Comparison of ENCODE assay signal across 23 cellular contexts in the genomic region with DNA sequence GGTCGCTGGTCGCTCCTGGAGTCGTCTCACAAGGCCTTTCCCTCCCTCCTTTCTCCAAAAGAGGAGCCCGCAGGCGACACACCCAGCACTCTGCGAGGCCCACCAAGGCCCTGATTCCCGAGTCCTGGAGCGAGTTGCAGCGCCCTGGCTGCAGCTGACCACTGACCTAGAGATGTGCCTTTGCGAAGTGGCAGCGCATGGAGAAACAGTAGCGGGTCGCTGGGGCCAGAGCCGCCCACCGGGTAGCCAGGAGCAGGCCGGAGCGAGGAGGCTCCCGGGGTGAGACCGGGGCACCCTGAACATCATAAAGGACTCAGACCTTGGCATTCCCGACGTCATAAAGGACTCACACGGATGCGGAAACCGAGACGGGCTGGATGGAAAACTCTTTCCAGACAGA.
"Had no signal": no experiment of that assay in that cellular context is flagged by ENCODE, and none has a peak within 500 bp of the region (broad histone marks: within the 10 kb centered on the region; RNA-seq: fewer than 3 reads in every experiment).

No MANE protein-coding gene starts in this region.

- H3K9me3 ChIP-seq: colonic mucosa, left ventricle myocardium inferior, ovary, right atrium auricular region, sigmoid colon, stomach, upper lobe of left lung had no signal

- H3K27ac ChIP-seq: colonic mucosa, left ventricle myocardium inferior, neural progenitor cell, ovary, right atrium auricular region, sigmoid colon, skin epidermis, stomach, upper lobe of left lung had no signal

- DNase-seq: cerebellar nuclear complex; colonic mucosa; dermis blood vessel endothelial cell; effector CD4-positive, alpha-beta T cell; immature natural killer cell; left ventricle myocardium inferior; mesenchymal stem cell; midbrain; nucleus accumbens; ovary; sigmoid colon; stimulated activated CD4-positive, alpha-beta T cell treated with anti-CD3 and anti-CD28 coated beads, Interleukin-2, amount 100 ng/mL, for 24 hours; stimulated activated CD4-positive, alpha-beta T cell treated with anti-CD3 and anti-CD28 coated beads, Interleukin-4, amount 100 ng/mL, for 4 hours; stimulated activated naive B cell treated with anti-CD40 and anti-IgM and Interleukin-4, amounts not matched to agents 10 μg/mL and 1 μg/mL and 100 μg/mL, for 72 hours; stomach; substantia nigra had no signal

- H3K4me2 ChIP-seq: neural progenitor cell had no signal

- H2AFZ ChIP-seq: neural progenitor cell had no signal

- H3K27ac Mint-ChIP-seq: natural killer cell treated with Interleukin-12 subunit alpha and Interleukin-12 subunit beta and Interleukin-15 and Interleukin-18, amount 100 ng/mL, for 72 hours; neural progenitor cell; stimulated activated naive B cell treated with anti-CD40 and anti-IgM and Interleukin-4, amounts not matched to agents 10 μg/mL and 1 μg/mL and 100 μg/mL, for 72 hours had no signal

- H3K9me3 Mint-ChIP-seq: natural killer cell treated with Interleukin-12 subunit alpha and Interleukin-12 subunit beta and Interleukin-15 and Interleukin-18, amount 100 ng/mL, for 72 hours; stimulated activated naive B cell treated with anti-CD40 and anti-IgM and Interleukin-4, amounts not matched to agents 10 μg/mL and 1 μg/mL and 100 μg/mL, for 72 hours had no signal

- H3K9ac ChIP-seq: neural progenitor cell had no signal

- H3K4me1 ChIP-seq: colonic mucosa, neural progenitor cell, right atrium auricular region, sigmoid colon, upper lobe of left lung had no signal

- H3K27me3 ChIP-seq: colonic mucosa, neural progenitor cell, ovary had no signal

- H3K4me3 ChIP-seq: colonic mucosa, left ventricle myocardium inferior, lung, neural progenitor cell, ovary, right atrium auricular region, sigmoid colon, skin epidermis, stomach, upper lobe of left lung had no signal

- H3K4me3 Mint-ChIP-seq: immature natural killer cell; natural killer cell treated with Interleukin-12 subunit alpha and Interleukin-12 subunit beta and Interleukin-15 and Interleukin-18, amount 100 ng/mL, for 72 hours; neural progenitor cell; stimulated activated naive B cell treated with anti-CD40 and anti-IgM and Interleukin-4, amounts not matched to agents 10 μg/mL and 1 μg/mL and 100 μg/mL, for 72 hours had no signal

- H3K36me3 Mint-ChIP-seq: natural killer cell treated with Interleukin-12 subunit alpha and Interleukin-12 subunit beta and Interleukin-15 and Interleukin-18, amount 100 ng/mL, for 72 hours; neural progenitor cell; stimulated activated naive B cell treated with anti-CD40 and anti-IgM and Interleukin-4, amounts not matched to agents 10 μg/mL and 1 μg/mL and 100 μg/mL, for 72 hours had no signal

- ATAC-seq: left cardiac atrium; natural killer cell treated with Interleukin-12 subunit alpha and Interleukin-12 subunit beta and Interleukin-15 and Interleukin-18, amount 100 ng/mL, for 72 hours; stimulated activated naive B cell treated with anti-CD40 and anti-IgM and Interleukin-4, amounts not matched to agents 10 μg/mL and 1 μg/mL and 100 μg/mL, for 72 hours had no signal

- H3K36me3 ChIP-seq: colonic mucosa, left ventricle myocardium inferior, neural progenitor cell, ovary, right atrium auricular region, sigmoid colon, stomach, upper lobe of left lung had no signal
